Comparison of ENCODE assay signal across 11 cellular contexts in genomic region chr1:210123924-210124589, GRCh38.
DNase-seq lines count a peak whose midpoint lies in the region; ATAC-seq and TF ChIP-seq lines count a peak whose summit lies in the region.
"Had no signal": no experiment of that assay in that cellular context is flagged by ENCODE, and none has a peak within 500 bp of the region (broad histone marks: within the 10 kb centered on the region; RNA-seq: fewer than 3 reads in every experiment).

No MANE protein-coding gene starts in this region.

- no peak overlapping the region for H3K4me3 ChIP-seq in AG10803 (ENCODE audit: low read length)
- H3K4me3 ChIP-seq: heart right ventricle had no signal

- no peak for TF ChIP-seq CTCF in AG10803 (conservative IDR thresholded peaks at IDR 0.05; ENCODE audit: low read length)

- DNase-seq in AG10803 (ENCODE audit: low read depth) = peak; percentile 60
- peak; percentile 49 for DNase-seq in HPDE6-E6E7 (ENCODE audit: extremely low spot score)
- peak; percentile 61 for DNase-seq in iris pigment epithelial cell (ENCODE audit: low read depth)
- DNase-seq in COLO668 (lab: John Stamatoyannopoulos, UW; ENCODE audit: unreplicated experiment) = no peak
- DNase-seq in HK-2 (ENCODE audit: unreplicated experiment) = no peak
- no peak for DNase-seq in T1000 (lab: John Stamatoyannopoulos, UW)
- no peak for DNase-seq in NCI-H1930 (lab: John Stamatoyannopoulos, UW)
- DNase-seq: heart right ventricle; NK-92 treated with Interleukin-12 subunit alpha and Interleukin-12 subunit beta, amount 100 ng/mL, for 24 hours; small intestine had no signal

- peak; percentile 74 for ATAC-seq in SK-N-SH treated with all-trans-retinoic acid at 6 μM for 48 hours
- ATAC-seq: heart right ventricle had no signal

TF ChIP-seq in SK-N-SH treated with all-trans-retinoic acid at 6 μM for 48 hours, 23 proteins besides CTCF, POLR2A, EP300 and RAD21:
- TF ChIP-seq ZC3H10 (CRISPR knock-in tag; IDR thresholded peaks at IDR 0.05) (peak; percentile 88; the same call in 1 of the 2 replicates), ZFP30 (CRISPR knock-in tag; IDR thresholded peaks at IDR 0.05) (no peak), TOX (CRISPR knock-in tag; IDR thresholded peaks at IDR 0.05; ENCODE audit: borderline replicate concordance) (peak; percentile 89), ESRRG (CRISPR knock-in tag; IDR thresholded peaks at IDR 0.05) (no peak)

Comparison
In these comparisons a context has a peak if more than half of its experiments do, and no peak if none do; other contexts are left out.
1. DNase-seq: peak in AG10803 (single experiment), HPDE6-E6E7 (single experiment) and iris pigment epithelial cell (single experiment); none in COLO668 (single experiment), HK-2 (single experiment), T1000 (single experiment) and NCI-H1930 (0 of 2).